In the genomic region with DNA sequence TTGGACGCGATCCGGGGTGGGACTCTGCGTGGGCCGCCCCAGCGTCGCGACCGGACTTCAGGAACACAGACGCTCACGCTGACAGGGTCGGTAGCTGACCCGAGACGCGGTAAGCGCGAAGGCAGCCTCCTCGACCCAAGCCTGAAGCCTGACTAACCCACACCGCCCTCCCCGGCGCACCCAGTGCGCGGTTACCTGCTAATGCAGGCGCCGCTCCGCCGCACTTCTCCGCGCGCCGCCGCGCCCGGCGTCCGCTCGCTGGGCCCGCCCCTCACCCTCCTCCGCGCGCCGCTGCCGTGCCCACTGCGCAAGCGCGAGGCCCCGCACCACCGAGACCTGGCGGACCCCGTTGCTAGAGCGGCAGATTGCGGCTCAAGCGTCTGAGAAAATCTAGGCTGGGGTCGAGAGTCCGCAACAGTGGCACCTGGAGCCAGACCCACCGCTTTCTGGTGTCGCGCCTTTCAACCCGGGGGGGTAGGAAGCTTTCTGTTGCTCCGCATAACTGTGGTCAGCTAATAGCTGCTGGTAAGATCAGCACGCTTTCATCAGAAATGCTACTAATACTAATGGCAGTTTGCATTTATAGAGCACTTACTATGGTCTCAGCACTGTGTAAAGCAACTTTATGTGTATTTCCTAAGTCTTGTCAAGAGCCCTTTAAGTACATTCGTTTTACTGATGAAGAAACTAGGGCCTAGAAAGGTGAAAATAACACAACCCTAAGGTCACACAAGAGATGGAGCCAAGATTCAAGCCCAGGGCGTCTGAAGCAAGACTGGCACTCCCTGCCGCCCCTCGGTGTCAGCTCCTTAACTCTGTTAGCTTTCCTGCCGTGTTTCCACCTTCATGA, we compare ENCODE assay signal across 8 cellular contexts. TPM values are rescaled to one million over a fixed set of nuclear protein-coding genes. Genes with fewer than 3 reads are reported as not detected.
A peak's percentile ranks its signal among the peaks of the same experiment; 100 is the strongest.
DNase-seq lines count a peak whose midpoint lies in the region; ATAC-seq and TF ChIP-seq lines count a peak whose summit lies in the region.

A gene with protein sequence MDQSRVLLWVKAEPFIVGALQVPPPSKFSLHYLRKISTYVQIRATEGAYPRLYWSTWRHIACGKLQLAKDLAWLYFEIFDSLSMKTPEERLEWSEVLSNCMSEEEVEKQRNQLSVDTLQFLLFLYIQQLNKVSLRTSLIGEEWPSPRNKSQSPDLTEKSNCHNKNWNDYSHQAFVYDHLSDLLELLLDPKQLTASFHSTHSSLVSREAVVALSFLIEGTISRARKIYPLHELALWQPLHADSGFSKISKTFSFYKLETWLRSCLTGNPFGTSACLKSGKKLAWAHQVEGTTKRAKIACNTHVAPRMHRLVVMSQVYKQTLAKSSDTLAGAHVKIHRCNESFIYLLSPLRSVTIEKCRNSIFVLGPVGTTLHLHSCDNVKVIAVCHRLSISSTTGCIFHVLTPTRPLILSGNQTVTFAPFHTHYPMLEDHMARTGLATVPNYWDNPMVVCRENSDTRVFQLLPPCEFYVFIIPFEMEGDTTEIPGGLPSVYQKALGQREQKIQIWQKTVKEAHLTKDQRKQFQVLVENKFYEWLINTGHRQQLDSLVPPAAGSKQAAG (minus strand): TSS at position 268 of the 850 bp plus-strand sequence. CDS start 3,010 bp downstream, outside the sequence.

- DNase-seq in GM12864 (ENCODE audit: low read depth) (peak; percentile 73), NCI-H1105 treated with DMSO at 0.1 percent for 48 hours (lab: John Stamatoyannopoulos, UW) (peak; percentile 92), SW 1271 (lab: John Stamatoyannopoulos, UW) (peak; percentile 54 to 81), Right ventricle myocardium inferior (ENCODE audit: missing footprints) (peak; percentile 96), ovary (peak; percentile 88 to 96 (median 93))
- peak; percentile 86 for DNase-seq in activated naive CD8-positive, alpha-beta T cell treated with anti-CD3 and anti-CD28 coated beads, Interleukin-2, amount 50 U/mL, for 16 hours (ENCODE audit: low read depth, low spot score)

- H3K27me3 ChIP-seq in ovary (no peaks in the 10 kb centered on the region), thymus (ENCODE audit: control insufficient read depth, insufficient read depth) (no peaks in the 10 kb centered on the region)

- H3K36me3 ChIP-seq in ovary (no peaks in the 10 kb centered on the region), thymus (ENCODE audit: control insufficient read depth, insufficient read depth) (no peaks in the 10 kb centered on the region)

- H3K27ac ChIP-seq in ovary, result peak within 1 kb of the TSS; percentile 61 to 75
- H3K27ac ChIP-seq in thymus (ENCODE audit: low read depth), result peak within 1 kb of the TSS; percentile 96

- H3K4me3 ChIP-seq in GM12864 (ENCODE audit: low read depth, low read length) (peak within 1 kb of the TSS; percentile 77), ovary (peak within 1 kb of the TSS; percentile 79), thymus (ENCODE audit: low read length) (peak within 1 kb of the TSS; percentile 93)

- TF ChIP-seq CTCF in GM12864 (IDR thresholded peaks at IDR 0.05; ENCODE audit: low read depth, low read length, missing control alignments) (no peak), ovary (IDR thresholded peaks at IDR 0.05) (no peak)

- H3K4me1 ChIP-seq in ovary (ENCODE audit: insufficient read depth), result peaks cover 7% of the 10 kb centered on the region
- peaks cover 19% of the 10 kb centered on the region for H3K4me1 ChIP-seq in thymus (ENCODE audit: control insufficient read depth, insufficient read depth, low read length)

- intact Hi-C loops in Right ventricle myocardium inferior (cut with DNase I), result no loop called here
- intact Hi-C loops in ovary (cut with DNase I), result no loop called here

- peak; percentile 83 for TF ChIP-seq POLR2A in ovary (IDR thresholded peaks at IDR 0.05)

- no peak for TF ChIP-seq EP300 in ovary (IDR thresholded peaks at IDR 0.05)

- ATAC-seq in HG02642 (IDR thresholded peaks at IDR 0.05; ENCODE audit: poor library complexity, unreplicated experiment), result peak; percentile 57
- ATAC-seq in Right ventricle myocardium inferior, result peak; percentile 85

- WGBS in ovary, 3 donors, result 0 to 1% (median 1%) methylated on average over 48 to 66 of the region's 66 CpGs
- under 1% methylated on average over 66 of the region's 66 CpGs for WGBS in thymus

- H3K9me3 ChIP-seq in ovary (no peaks in the 10 kb centered on the region), thymus (ENCODE audit: control insufficient read depth) (no peaks in the 10 kb centered on the region)

RNA-seq across cellular contexts. Expression of the gene that starts here (rescaled TPM):
- total RNA-seq in Right ventricle myocardium inferior (5.3 TPM), ovary (10 to 100 TPM in 5 of 7 donors, 1 to 10 TPM in 2; 8.8 to 12.4 (median 10.6) TPM)
- polyA plus RNA-seq in ovary (10 to 100 TPM in 1 of 2 donors, 1 to 10 TPM in 1; 6.9 to 11.1 TPM), thymus (7.3 TPM)

Comparison
In these comparisons a context has a peak if more than half of its experiments do, and no peak if none do; other contexts are left out.
1. Peak in every context shown above with its lines: DNase-seq, ATAC-seq, H3K4me3 ChIP-seq and H3K27ac ChIP-seq.